ENCODE assay signal across 17 cellular contexts in the genomic region with DNA sequence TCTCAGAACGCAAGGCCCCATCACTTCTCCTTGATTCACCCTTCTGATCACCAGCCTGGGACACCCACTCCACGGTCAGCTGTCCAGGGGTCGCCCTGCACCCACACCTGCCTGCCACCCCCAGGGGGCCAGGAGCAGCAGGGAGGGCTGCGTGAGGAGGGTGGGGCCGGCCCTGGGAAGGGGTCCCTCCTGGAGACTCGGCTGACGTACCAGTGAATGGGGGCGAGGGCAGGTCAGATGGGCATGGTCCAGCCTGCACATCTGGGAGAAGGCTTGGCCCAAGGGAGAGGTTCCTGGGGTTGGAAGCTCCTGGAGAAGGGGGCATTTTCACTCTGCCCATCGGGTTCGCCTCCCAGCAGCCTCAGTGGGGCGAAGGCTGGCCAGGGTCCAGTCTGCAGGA. TPM values are rescaled to one million over a fixed set of nuclear protein-coding genes. Genes with fewer than 3 reads are reported as not detected.
DNase-seq lines count a peak whose midpoint lies in the region; ATAC-seq and TF ChIP-seq lines count a peak whose summit lies in the region.
"Had no signal": no experiment of that assay in that cellular context is flagged by ENCODE, and none has a peak within 500 bp of the region (broad histone marks: within the 10 kb centered on the region; RNA-seq: fewer than 3 reads in every experiment).

No MANE protein-coding gene starts in this region.

- H2AK5ac ChIP-seq in IMR-90 (ENCODE audit: low read depth, low read length) = no peak overlapping the region
- peak overlapping the region; percentile 42 for H2AK5ac ChIP-seq in neuronal stem cell (ENCODE audit: low read depth, low read length)

- H3K18ac ChIP-seq in IMR-90 (ENCODE audit: low read depth, low read length) (no peak overlapping the region), neuronal stem cell (ENCODE audit: low read length) (peak overlapping the region; percentile 80)

- H2BK5ac ChIP-seq in IMR-90 (ENCODE audit: low read depth, low read length, poor library complexity, severe bottlenecking) (no peak overlapping the region), neuronal stem cell (ENCODE audit: low read length) (no peak overlapping the region)

- no peak overlapping the region for H4K5ac ChIP-seq in IMR-90 (ENCODE audit: low read depth, low read length)

- TF ChIP-seq CTCF in IMR-90 (conservative IDR thresholded peaks at IDR 0.05; ENCODE audit: low read depth, low read length) (no peak), RWPE1 (conservative IDR thresholded peaks at IDR 0.05; ENCODE audit: low read depth) (no peak)

- WGBS in IMR-90 (ENCODE audit: extremely low coverage in 2 of 2, insufficient read length in 1 of 2), 2 experiments = 94% methylated on average over 8 of the region's 11 CpGs; no CpG with 5 or more reads in 1 of the 2 experiments
- no CpG with 5 or more reads among the region's 11 CpGs for WGBS in neuronal stem cell (ENCODE audit: extremely low coverage in 2 of 2, insufficient read length in 2 of 2, insufficient replicate concordance in 1 of 2), 2 donors

- no peak overlapping the region for H2BK15ac ChIP-seq in IMR-90 (ENCODE audit: low read depth, low read length)
- no peak overlapping the region for H2BK15ac ChIP-seq in neuronal stem cell (ENCODE audit: low read length)

- H3K14ac ChIP-seq in IMR-90 (replicated peaks; ENCODE audit: low read depth, low read length) = no peak overlapping the region
- no peak overlapping the region for H3K14ac ChIP-seq in neuronal stem cell (ENCODE audit: low read length)

- H4K20me1 ChIP-seq in IMR-90 (ENCODE audit: insufficient read depth, low read length) = no peaks in the 10 kb centered on the region

- H3K4me3 ChIP-seq in IMR-90 (ENCODE audit: insufficient read depth, low read depth, low read length) (no peak overlapping the region), neuronal stem cell (ENCODE audit: low read length in 2 of 2) (no peak overlapping the region)

- in situ Hi-C loops in IMR-90 (cut with MboI; ENCODE audit: low sequenced_read_pairs) = no loop called here

- H3K4me2 ChIP-seq in IMR-90 (ENCODE audit: low read depth, low read length) = no peak overlapping the region
- H3K4me2 ChIP-seq in neuronal stem cell (ENCODE audit: insufficient read depth, low read length, poor library complexity, severe bottlenecking) = no peak overlapping the region

- POLR2A ChIA-PET in IMR-90 (lab: Charles Lee; ENCODE audit: unreplicated experiment) (no interaction called here), RWPE1 (lab: Yijun Ruan, JAX; ENCODE audit: low non-redundant PET) (no interaction called here)

- TF ChIP-seq POLR2A in IMR-90 (IDR thresholded peaks at IDR 0.05; ENCODE audit: low read depth, low read length) = no peak

- H2BK120ac ChIP-seq in IMR-90 (ENCODE audit: low read depth, low read length) (no peak overlapping the region), neuronal stem cell (ENCODE audit: low read depth, low read length) (no peak overlapping the region)

- H3K27ac ChIP-seq in IMR-90 (ENCODE audit: insufficient read depth, low read length) (no peak overlapping the region), RWPE1 (peak overlapping the region; percentile 22), neuronal stem cell (replicated peaks; ENCODE audit: low read length) (no peak overlapping the region)

- no peak overlapping the region for H3K4ac ChIP-seq in IMR-90 (ENCODE audit: low read depth, low read length)
- no peak overlapping the region for H3K4ac ChIP-seq in neuronal stem cell (ENCODE audit: low read length)

- H3K9me3 ChIP-seq in IMR-90 (ENCODE audit: control insufficient read depth, insufficient read depth, low read length) (no peaks in the 10 kb centered on the region), neuronal stem cell (replicated peaks in 1 of 2; ENCODE audit: control insufficient read depth in 2 of 2, insufficient read depth in 1 of 2, low read depth in 1 of 2, low read length in 2 of 2) (peaks cover 0 to 4% of the 10 kb centered on the region in 2 donors)

- no peak for DNase-seq in IMR-90
- DNase-seq in RWPE1 (ENCODE audit: low spot score) = no peak
- DNase-seq in left ventricle myocardium superior = no peak
- no peak for DNase-seq in neuronal stem cell (ENCODE audit: low spot score)
- DNase-seq in DMS114 treated with DMSO at 0.1 percent for 48 hours (lab: John Stamatoyannopoulos, UW; ENCODE audit: unreplicated experiment) = no peak
- no peak for DNase-seq in NCI-H187 (lab: John Stamatoyannopoulos, UW)
- no peak for DNase-seq in activated gamma-delta T cell (lab: John Stamatoyannopoulos, UW)
- DNase-seq: ACHN, COR-L47, EL, NCI-H1048, NCI-H1436 treated with DMSO at 0.1 percent for 48 hours, NCI-H2081, NCI-H510A treated with DMSO at 0.1 percent for 48 hours, SHP77 treated with DMSO at 0.1 percent for 48 hours had no signal

- H3K36me3 ChIP-seq in IMR-90 (ENCODE audit: control insufficient read depth, insufficient read depth, low read length) (peaks cover 9% of the 10 kb centered on the region; the same call in 1 of the 2 replicates), neuronal stem cell (replicated peaks in 1 of 2; ENCODE audit: control insufficient read depth in 2 of 2, insufficient read depth in 2 of 2, low read length in 2 of 2) (peaks cover 9 to 47% of the 10 kb centered on the region in 2 donors)

- H2AK9ac ChIP-seq in IMR-90 (replicated peaks; ENCODE audit: low read depth, low read length, poor library complexity) = peak overlapping the region; percentile 19

- H3K4me1 ChIP-seq in IMR-90 (ENCODE audit: control insufficient read depth, insufficient read depth, low read length) (peaks cover 3% of the 10 kb centered on the region), neuronal stem cell (ENCODE audit: control insufficient read depth in 2 of 2, insufficient read depth in 1 of 2, low read depth in 1 of 2, low read length in 2 of 2) (no peaks in the 10 kb centered on the region)

- H3K23ac ChIP-seq in IMR-90 (ENCODE audit: low read depth, low read length) (no peak overlapping the region), neuronal stem cell (ENCODE audit: low read depth, low read length, poor library complexity) (no peak overlapping the region)

- CTCF ChIA-PET in IMR-90 (lab: Yijun Ruan, JAX) (no interaction called here), RWPE1 (lab: Yijun Ruan, JAX) (interaction anchor here (0.9 kb wide), 1 partner anchor 22 kb away, joined by 3 read pairs; no protein-coding TSS in a partner anchor)

- no peak overlapping the region for H4K91ac ChIP-seq in IMR-90 (ENCODE audit: insufficient read depth, low read depth, low read length)
- no peak overlapping the region for H4K91ac ChIP-seq in neuronal stem cell (ENCODE audit: low read depth, low read length, poor library complexity)

- H3K9me1 ChIP-seq in IMR-90 (ENCODE audit: insufficient read depth, low read length) = peaks cover 7% of the 10 kb centered on the region

- intact Hi-C loops in IMR-90 (cut with micrococcal nuclease) = no loop called here
- intact Hi-C loops in left ventricle myocardium superior (cut with micrococcal nuclease) = no loop called here

- no peak overlapping the region for H4K8ac ChIP-seq in IMR-90 (ENCODE audit: low read depth in 2 of 2, low read length in 2 of 2)
- H4K8ac ChIP-seq in neuronal stem cell (ENCODE audit: low read depth, low read length) = no peak overlapping the region

- H2BK12ac ChIP-seq in neuronal stem cell (ENCODE audit: low read length) = no peak overlapping the region

- no TSS peak for BruUV-seq in IMR-90 (replicated peaks; lab: Mats Ljungman, UMichigan)

- no peak overlapping the region for H2BK20ac ChIP-seq in IMR-90 (ENCODE audit: low read depth, low read length)

- H2AFZ ChIP-seq in IMR-90 (replicated peaks; ENCODE audit: low read length, poor library complexity) = no peak overlapping the region
- no peak overlapping the region for H2AFZ ChIP-seq in neuronal stem cell (ENCODE audit: low read length)

- no peak overlapping the region for H3K56ac ChIP-seq in IMR-90 (ENCODE audit: extremely low read depth, insufficient read depth, low read length)

- dilution Hi-C loops in IMR-90 (cut with HindIII; ENCODE audit: low sequenced_read_pairs, unreplicated experiment) = no loop called here

- no peak for TF ChIP-seq RAD21 in IMR-90 (IDR thresholded peaks at IDR 0.05; ENCODE audit: low read length)

- H3K27me3 ChIP-seq in IMR-90 (ENCODE audit: control insufficient read depth, insufficient read depth, low read length) (no peaks in the 10 kb centered on the region), neuronal stem cell (ENCODE audit: control insufficient read depth in 3 of 3, insufficient read depth in 3 of 3, low read depth in 1 of 3, low read length in 3 of 3) (no peaks in the 10 kb centered on the region)

- 0 out of 4 replicates have a peak, but pooled peaks cover 0 to 3% of the 10 kb centered on the region in 2 experiments for H3K79me1 ChIP-seq in IMR-90 (ENCODE audit: low read depth in 1 of 2, low read length in 2 of 2)
- peaks cover 3% of the 10 kb centered on the region for H3K79me1 ChIP-seq in neuronal stem cell (ENCODE audit: low read depth, low read length)

- ATAC-seq in IMR-90 (ENCODE audit: low read depth) (no peak), left ventricle myocardium superior (peak; percentile 18), GM21526 (IDR thresholded peaks at IDR 0.05; ENCODE audit: low FRiP score, unreplicated experiment) (no peak)

- H3K9ac ChIP-seq in IMR-90 (ENCODE audit: low read depth, low read length) (no peak overlapping the region), neuronal stem cell (ENCODE audit: low read depth, low read length, poor library complexity) (peak overlapping the region; percentile 44)

TF ChIP-seq in IMR-90, 13 proteins besides CTCF, POLR2A, EP300 and RAD21 (continues in another document):
- TF ChIP-seq MXI1 (IDR thresholded peaks at IDR 0.05; ENCODE audit: borderline replicate concordance, low read depth, low read length) (no peak), CHD1 (IDR thresholded peaks at IDR 0.05; ENCODE audit: low read depth, low read length) (no peak), MAZ (IDR thresholded peaks at IDR 0.05; ENCODE audit: borderline replicate concordance, low read depth, low read length) (no peak), NFE2L2 (IDR thresholded peaks at IDR 0.05; ENCODE audit: low read depth, low read length) (no peak), SMC3 (IDR thresholded peaks at IDR 0.05; ENCODE audit: low read depth, low read length) (no peak), RCOR1 (IDR thresholded peaks at IDR 0.05; ENCODE audit: insufficient replicate concordance, low read length) (no peak), MAFK (IDR thresholded peaks at IDR 0.05; ENCODE audit: low read depth, low read length) (no peak), BHLHE40 (IDR thresholded peaks at IDR 0.05; ENCODE audit: low read depth, low read length) (no peak), CEBPB (IDR thresholded peaks at IDR 0.05; ENCODE audit: low read depth, low read length) (no peak), RFX5 (IDR thresholded peaks at IDR 0.05; ENCODE audit: low read depth, low read length) (no peak)

RNA-seq across cellular contexts. Expression of a gene that starts 21.8 kb away (rescaled TPM):
- total RNA-seq in IMR-90 (2012; rRNA removed) = 4.7 and 5.0 TPM in 2 replicates
- 7.5 and 8.5 TPM in 2 replicates for polyA plus RNA-seq in IMR-90 (2012; rRNA removed)
- 5.0 and 8.3 TPM in 2 replicates for polyA plus RNA-seq in IMR-90 (2012; cell fraction: cytosol; rRNA removed)
- 9.2 and 23.8 TPM in 2 replicates for polyA plus RNA-seq in IMR-90 (2012; cell fraction: nucleus; rRNA removed; ENCODE audit: low replicate concordance)
- total RNA-seq in left ventricle myocardium superior = 0.64 TPM
- 3.8 TPM for polyA plus RNA-seq in neuronal stem cell (2013, experiment 1 of 2)
- 3.7 TPM for polyA plus RNA-seq in neuronal stem cell (2013, experiment 2 of 2)
- total RNA-seq: MCF 10A had no signal
